In the genomic region with DNA sequence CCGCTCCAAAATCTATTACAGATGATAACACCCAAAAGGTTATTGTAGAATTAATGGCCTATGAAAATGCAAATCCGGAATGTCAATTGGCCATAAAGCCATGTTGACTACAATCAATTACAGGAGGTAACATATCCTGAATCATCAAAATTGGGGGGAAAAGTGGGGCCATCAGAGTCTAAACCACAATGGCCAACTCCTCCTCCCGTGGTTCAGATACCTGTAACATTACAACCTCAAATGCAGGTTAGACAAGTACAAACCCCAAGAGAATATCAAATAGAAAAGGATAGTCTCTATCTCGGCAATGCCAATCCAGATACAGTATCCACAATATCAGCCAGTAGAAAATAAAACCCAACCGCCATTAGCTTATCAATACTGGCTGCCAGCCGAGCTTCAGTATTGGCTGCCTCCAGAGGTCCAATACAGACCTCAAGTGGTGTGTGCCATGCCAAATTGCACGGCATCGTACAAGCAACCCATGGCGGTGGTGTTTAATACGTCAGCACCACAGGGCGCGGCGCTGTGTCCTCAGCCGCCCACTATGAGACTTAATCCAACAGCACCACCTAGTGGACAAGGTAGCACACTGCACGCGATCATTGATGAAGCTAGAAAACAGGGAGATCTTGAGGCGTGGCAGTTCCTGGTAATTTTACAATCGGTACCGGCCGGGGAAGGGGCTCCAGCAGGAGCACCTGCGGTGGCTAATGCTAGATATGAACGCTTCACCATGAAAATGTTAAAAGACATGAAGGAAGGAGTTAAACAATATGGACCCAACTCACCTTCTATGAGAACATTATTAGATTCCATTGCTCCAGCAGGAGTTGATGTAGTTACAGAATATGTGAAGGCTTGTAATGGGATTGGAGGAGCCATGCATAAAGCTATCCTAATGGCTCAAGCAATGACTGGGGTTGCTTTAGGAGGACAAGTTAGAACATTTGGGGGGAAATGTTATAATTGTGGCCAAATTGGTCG, we compare ENCODE assay signal across 8 cellular contexts. TPM values are rescaled to one million over a fixed set of nuclear protein-coding genes. Genes with fewer than 3 reads are reported as not detected.
DNase-seq lines count a peak whose midpoint lies in the region; ATAC-seq and TF ChIP-seq lines count a peak whose summit lies in the region.

No MANE protein-coding gene starts in this region.

- H3K9me3 ChIP-seq in psoas muscle: no peaks in the 10 kb centered on the region
- H3K9me3 ChIP-seq in upper lobe of right lung: no peaks in the 10 kb centered on the region

- TF ChIP-seq CTCF in AG09319 (IDR thresholded peaks at IDR 0.05; ENCODE audit: low read depth, low read length) (peak; percentile 89), psoas muscle (IDR thresholded peaks at IDR 0.05) (peak; percentile 98), upper lobe of right lung (IDR thresholded peaks at IDR 0.05) (peak; percentile 97)

- POLR2A ChIA-PET in activated naive CD8-positive, alpha-beta T cell treated with anti-CD3 and anti-CD28 coated beads, Interleukin-2, amount 10 ng/mL, durations not matched to agents 7 days and 5 days (lab: Charles Lee): interaction anchor here (0.6 to 1.2 kb wide), 3 partner anchors 15 to 205 kb away, joined by 3 to 6 read pairs (median 3); partner anchors contain the start of genes FLYWCH1 and PKMYT1

- H3K4me3 Mint-ChIP-seq in activated naive CD8-positive, alpha-beta T cell treated with anti-CD3 and anti-CD28 coated beads, Interleukin-2, amount 10 ng/mL, durations not matched to agents 7 days and 5 days: peak overlapping the region; percentile 3

- H3K4me3 ChIP-seq in psoas muscle (peak overlapping the region; percentile 36), upper lobe of right lung (no peak overlapping the region)

- H3K9me3 Mint-ChIP-seq in activated naive CD8-positive, alpha-beta T cell treated with anti-CD3 and anti-CD28 coated beads, Interleukin-2, amount 10 ng/mL, durations not matched to agents 7 days and 5 days: no peaks in the 10 kb centered on the region

- H3K36me3 Mint-ChIP-seq in activated naive CD8-positive, alpha-beta T cell treated with anti-CD3 and anti-CD28 coated beads, Interleukin-2, amount 10 ng/mL, durations not matched to agents 7 days and 5 days: peaks cover 6% of the 10 kb centered on the region

- H3K27ac Mint-ChIP-seq in activated naive CD8-positive, alpha-beta T cell treated with anti-CD3 and anti-CD28 coated beads, Interleukin-2, amount 10 ng/mL, durations not matched to agents 7 days and 5 days: peak overlapping the region; percentile 21

- intact Hi-C loops in cardiac septum (cut with DNase I) (no loop called here), psoas muscle (cut with DNase I) (no loop called here), upper lobe of right lung (cut with DNase I) (no loop called here)

- peak; percentile 61 for DNase-seq in AG09319 (ENCODE audit: extremely low read depth, low read depth)
- peak; percentile 91 for DNase-seq in NCI-H146 treated with DMSO at 0.1 percent for 48 hours (lab: John Stamatoyannopoulos, UW; ENCODE audit: unreplicated experiment)
- DNase-seq in SW480 (ENCODE audit: low spot score): peak; percentile 77
- DNase-seq in activated naive CD8-positive, alpha-beta T cell treated with anti-CD3 and anti-CD28 coated beads, Interleukin-2, amount 10 ng/mL, durations not matched to agents 7 days and 5 days: peak; percentile 83
- peak; percentile 87 for DNase-seq in cardiac septum (ENCODE audit: low spot score)
- DNase-seq in psoas muscle: peak; percentile 84 to 91
- DNase-seq in upper lobe of right lung: peak; percentile 90

- no peaks in the 10 kb centered on the region for H3K27me3 Mint-ChIP-seq in activated naive CD8-positive, alpha-beta T cell treated with anti-CD3 and anti-CD28 coated beads, Interleukin-2, amount 10 ng/mL, durations not matched to agents 7 days and 5 days

- peaks cover 10% of the 10 kb centered on the region for H3K4me1 Mint-ChIP-seq in activated naive CD8-positive, alpha-beta T cell treated with anti-CD3 and anti-CD28 coated beads, Interleukin-2, amount 10 ng/mL, durations not matched to agents 7 days and 5 days

- 14 to 18% (median 14%) methylated on average over 23 of the region's 23 CpGs for WGBS in psoas muscle, 3 donors

- no peak overlapping the region for H3K27ac ChIP-seq in psoas muscle
- H3K27ac ChIP-seq in upper lobe of right lung: no peak overlapping the region

- peaks cover 6% of the 10 kb centered on the region for H3K4me1 ChIP-seq in psoas muscle
- H3K4me1 ChIP-seq in upper lobe of right lung: peaks cover 7% of the 10 kb centered on the region

- peak; percentile 71 for ATAC-seq in GM21360 (IDR thresholded peaks at IDR 0.05; ENCODE audit: unreplicated experiment)
- peak; percentile 97 for ATAC-seq in activated naive CD8-positive, alpha-beta T cell treated with anti-CD3 and anti-CD28 coated beads, Interleukin-2, amount 10 ng/mL, durations not matched to agents 7 days and 5 days (ENCODE audit: low read depth)
- peak; percentile 90 to 97 (median 94) for ATAC-seq in psoas muscle
- ATAC-seq in upper lobe of right lung: peak; percentile 97

- peaks cover 0 to 49% of the 10 kb centered on the region in 2 donors for H3K36me3 ChIP-seq in psoas muscle (ENCODE audit: insufficient read depth in 1 of 2, low read depth in 1 of 2)
- peaks cover 21% of the 10 kb centered on the region for H3K36me3 ChIP-seq in upper lobe of right lung

- no peaks in the 10 kb centered on the region for H3K27me3 ChIP-seq in psoas muscle (ENCODE audit: insufficient read depth in 3 of 3, low read length in 2 of 3)
- H3K27me3 ChIP-seq in upper lobe of right lung: no peaks in the 10 kb centered on the region

RNA-seq across cellular contexts. Expression of gene FLYWCH1, which starts 15.2 kb away (rescaled TPM):
- 10 to 100 TPM; 65.5 to 69.7 TPM for total RNA-seq in activated naive CD8-positive, alpha-beta T cell treated with anti-CD3 and anti-CD28 coated beads, Interleukin-2, amount 10 ng/mL, durations not matched to agents 7 days and 5 days
- total RNA-seq in cardiac septum (43.5 TPM), psoas muscle (10 to 100 TPM; 33.0 to 55.5 (median 40.3) TPM), upper lobe of right lung (41.3 TPM)
- polyA plus RNA-seq in psoas muscle: 10 to 100 TPM; 21.2 to 65.2 (median 24.7) TPM

RNA-seq across cellular contexts. Expression of gene KREMEN2, which starts 37.1 kb away (rescaled TPM):
- under 1 TPM in 1 of 2 experiments, not detected in 1; 0.36 TPM for total RNA-seq in activated naive CD8-positive, alpha-beta T cell treated with anti-CD3 and anti-CD28 coated beads, Interleukin-2, amount 10 ng/mL, durations not matched to agents 7 days and 5 days
- total RNA-seq in cardiac septum: not detected
- total RNA-seq in psoas muscle: not detected
- under 1 TPM in 2 of 3 donors, not detected in 1; 0.01 to 0.04 TPM for polyA plus RNA-seq in psoas muscle
- not detected for total RNA-seq in upper lobe of right lung

RNA-seq across cellular contexts. Expression of gene PAQR4, which starts 42.2 kb away (rescaled TPM):
- 10 to 100 TPM; 40.7 to 42.4 TPM for total RNA-seq in activated naive CD8-positive, alpha-beta T cell treated with anti-CD3 and anti-CD28 coated beads, Interleukin-2, amount 10 ng/mL, durations not matched to agents 7 days and 5 days
- 10.9 TPM for total RNA-seq in cardiac septum
- total RNA-seq in psoas muscle: 10 to 100 TPM in 1 of 4 donors, 1 to 10 TPM in 3; 4.6 to 15.9 (median 8.1) TPM
- 10 to 100 TPM; 12.3 to 26.1 (median 15.0) TPM for polyA plus RNA-seq in psoas muscle
- 7.4 TPM for total RNA-seq in upper lobe of right lung

RNA-seq across cellular contexts. Expression of gene FLYWCH2, which starts 43.9 kb away (rescaled TPM):
- 10 to 100 TPM; 21.0 to 21.2 TPM for total RNA-seq in activated naive CD8-positive, alpha-beta T cell treated with anti-CD3 and anti-CD28 coated beads, Interleukin-2, amount 10 ng/mL, durations not matched to agents 7 days and 5 days
- total RNA-seq in cardiac septum: 20.8 TPM
- 10 to 100 TPM; 14.1 to 15.7 (median 15.4) TPM for total RNA-seq in psoas muscle
- 10 to 100 TPM; 26.5 to 39.4 (median 35.5) TPM for polyA plus RNA-seq in psoas muscle
- total RNA-seq in upper lobe of right lung: 29.0 TPM

RNA-seq across cellular contexts. Expression of gene PKMYT1, which starts 53.3 kb away (rescaled TPM):
- total RNA-seq in activated naive CD8-positive, alpha-beta T cell treated with anti-CD3 and anti-CD28 coated beads, Interleukin-2, amount 10 ng/mL, durations not matched to agents 7 days and 5 days: 100 to 1,000 TPM; 106 to 116 TPM
- 1.8 TPM for total RNA-seq in cardiac septum
- total RNA-seq in psoas muscle: 1 to 10 TPM in 1 of 4 donors, under 1 TPM in 3; 0.27 to 1.2 (median 0.56) TPM
- polyA plus RNA-seq in psoas muscle: 1 to 10 TPM in 2 of 3 donors, under 1 TPM in 1; 0.84 to 3.7 (median 2.0) TPM
- total RNA-seq in upper lobe of right lung: 3.8 TPM
